ENCODE assay signal across 1 cellular context in the genomic region with DNA sequence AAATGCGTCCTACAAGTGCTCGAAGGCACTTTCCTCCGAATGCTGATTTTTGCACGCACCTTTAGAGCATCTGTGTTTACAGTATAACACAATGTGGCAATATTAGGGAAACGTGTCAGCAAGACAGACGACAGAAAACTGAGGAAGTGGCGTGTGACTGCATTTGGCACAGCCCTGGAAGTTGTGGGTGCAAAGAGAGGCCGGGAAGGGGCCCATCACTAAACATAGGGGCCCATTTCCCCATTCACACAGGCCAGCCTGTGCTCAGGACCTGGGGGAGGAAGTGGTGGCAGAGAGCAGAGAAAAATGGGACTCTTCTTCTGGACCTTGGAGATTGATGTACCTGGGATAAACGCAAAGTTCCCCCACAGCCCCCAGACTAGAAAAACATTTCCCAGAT.
TF ChIP-seq lines count a peak whose summit lies in the region.

No MANE protein-coding gene starts in this region.

TF ChIP-seq in GM23338, 12 proteins besides CTCF, POLR2A, EP300 and RAD21 (continued from another document):
- TF ChIP-seq ZNF331 (CRISPR knock-in tag; IDR thresholded peaks at IDR 0.05; ENCODE audit: low read depth) (no peak), REST (IDR thresholded peaks at IDR 0.05; ENCODE audit: unreplicated experiment) (no peak), JUNB (IDR thresholded peaks at IDR 0.05; ENCODE audit: unreplicated experiment) (no peak), CREB1 (CRISPR knock-in tag; IDR thresholded peaks at IDR 0.05; ENCODE audit: low read depth) (no peak), NANOG (IDR thresholded peaks at IDR 0.05; ENCODE audit: borderline replicate concordance) (no peak)
- TF ChIP-seq, protein P1, sequence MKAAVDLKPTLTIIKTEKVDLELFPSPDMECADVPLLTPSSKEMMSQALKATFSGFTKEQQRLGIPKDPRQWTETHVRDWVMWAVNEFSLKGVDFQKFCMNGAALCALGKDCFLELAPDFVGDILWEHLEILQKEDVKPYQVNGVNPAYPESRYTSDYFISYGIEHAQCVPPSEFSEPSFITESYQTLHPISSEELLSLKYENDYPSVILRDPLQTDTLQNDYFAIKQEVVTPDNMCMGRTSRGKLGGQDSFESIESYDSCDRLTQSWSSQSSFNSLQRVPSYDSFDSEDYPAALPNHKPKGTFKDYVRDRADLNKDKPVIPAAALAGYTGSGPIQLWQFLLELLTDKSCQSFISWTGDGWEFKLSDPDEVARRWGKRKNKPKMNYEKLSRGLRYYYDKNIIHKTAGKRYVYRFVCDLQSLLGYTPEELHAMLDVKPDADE (IDR thresholded peaks at IDR 0.05), result no peak
- TF ChIP-seq, protein P2, sequence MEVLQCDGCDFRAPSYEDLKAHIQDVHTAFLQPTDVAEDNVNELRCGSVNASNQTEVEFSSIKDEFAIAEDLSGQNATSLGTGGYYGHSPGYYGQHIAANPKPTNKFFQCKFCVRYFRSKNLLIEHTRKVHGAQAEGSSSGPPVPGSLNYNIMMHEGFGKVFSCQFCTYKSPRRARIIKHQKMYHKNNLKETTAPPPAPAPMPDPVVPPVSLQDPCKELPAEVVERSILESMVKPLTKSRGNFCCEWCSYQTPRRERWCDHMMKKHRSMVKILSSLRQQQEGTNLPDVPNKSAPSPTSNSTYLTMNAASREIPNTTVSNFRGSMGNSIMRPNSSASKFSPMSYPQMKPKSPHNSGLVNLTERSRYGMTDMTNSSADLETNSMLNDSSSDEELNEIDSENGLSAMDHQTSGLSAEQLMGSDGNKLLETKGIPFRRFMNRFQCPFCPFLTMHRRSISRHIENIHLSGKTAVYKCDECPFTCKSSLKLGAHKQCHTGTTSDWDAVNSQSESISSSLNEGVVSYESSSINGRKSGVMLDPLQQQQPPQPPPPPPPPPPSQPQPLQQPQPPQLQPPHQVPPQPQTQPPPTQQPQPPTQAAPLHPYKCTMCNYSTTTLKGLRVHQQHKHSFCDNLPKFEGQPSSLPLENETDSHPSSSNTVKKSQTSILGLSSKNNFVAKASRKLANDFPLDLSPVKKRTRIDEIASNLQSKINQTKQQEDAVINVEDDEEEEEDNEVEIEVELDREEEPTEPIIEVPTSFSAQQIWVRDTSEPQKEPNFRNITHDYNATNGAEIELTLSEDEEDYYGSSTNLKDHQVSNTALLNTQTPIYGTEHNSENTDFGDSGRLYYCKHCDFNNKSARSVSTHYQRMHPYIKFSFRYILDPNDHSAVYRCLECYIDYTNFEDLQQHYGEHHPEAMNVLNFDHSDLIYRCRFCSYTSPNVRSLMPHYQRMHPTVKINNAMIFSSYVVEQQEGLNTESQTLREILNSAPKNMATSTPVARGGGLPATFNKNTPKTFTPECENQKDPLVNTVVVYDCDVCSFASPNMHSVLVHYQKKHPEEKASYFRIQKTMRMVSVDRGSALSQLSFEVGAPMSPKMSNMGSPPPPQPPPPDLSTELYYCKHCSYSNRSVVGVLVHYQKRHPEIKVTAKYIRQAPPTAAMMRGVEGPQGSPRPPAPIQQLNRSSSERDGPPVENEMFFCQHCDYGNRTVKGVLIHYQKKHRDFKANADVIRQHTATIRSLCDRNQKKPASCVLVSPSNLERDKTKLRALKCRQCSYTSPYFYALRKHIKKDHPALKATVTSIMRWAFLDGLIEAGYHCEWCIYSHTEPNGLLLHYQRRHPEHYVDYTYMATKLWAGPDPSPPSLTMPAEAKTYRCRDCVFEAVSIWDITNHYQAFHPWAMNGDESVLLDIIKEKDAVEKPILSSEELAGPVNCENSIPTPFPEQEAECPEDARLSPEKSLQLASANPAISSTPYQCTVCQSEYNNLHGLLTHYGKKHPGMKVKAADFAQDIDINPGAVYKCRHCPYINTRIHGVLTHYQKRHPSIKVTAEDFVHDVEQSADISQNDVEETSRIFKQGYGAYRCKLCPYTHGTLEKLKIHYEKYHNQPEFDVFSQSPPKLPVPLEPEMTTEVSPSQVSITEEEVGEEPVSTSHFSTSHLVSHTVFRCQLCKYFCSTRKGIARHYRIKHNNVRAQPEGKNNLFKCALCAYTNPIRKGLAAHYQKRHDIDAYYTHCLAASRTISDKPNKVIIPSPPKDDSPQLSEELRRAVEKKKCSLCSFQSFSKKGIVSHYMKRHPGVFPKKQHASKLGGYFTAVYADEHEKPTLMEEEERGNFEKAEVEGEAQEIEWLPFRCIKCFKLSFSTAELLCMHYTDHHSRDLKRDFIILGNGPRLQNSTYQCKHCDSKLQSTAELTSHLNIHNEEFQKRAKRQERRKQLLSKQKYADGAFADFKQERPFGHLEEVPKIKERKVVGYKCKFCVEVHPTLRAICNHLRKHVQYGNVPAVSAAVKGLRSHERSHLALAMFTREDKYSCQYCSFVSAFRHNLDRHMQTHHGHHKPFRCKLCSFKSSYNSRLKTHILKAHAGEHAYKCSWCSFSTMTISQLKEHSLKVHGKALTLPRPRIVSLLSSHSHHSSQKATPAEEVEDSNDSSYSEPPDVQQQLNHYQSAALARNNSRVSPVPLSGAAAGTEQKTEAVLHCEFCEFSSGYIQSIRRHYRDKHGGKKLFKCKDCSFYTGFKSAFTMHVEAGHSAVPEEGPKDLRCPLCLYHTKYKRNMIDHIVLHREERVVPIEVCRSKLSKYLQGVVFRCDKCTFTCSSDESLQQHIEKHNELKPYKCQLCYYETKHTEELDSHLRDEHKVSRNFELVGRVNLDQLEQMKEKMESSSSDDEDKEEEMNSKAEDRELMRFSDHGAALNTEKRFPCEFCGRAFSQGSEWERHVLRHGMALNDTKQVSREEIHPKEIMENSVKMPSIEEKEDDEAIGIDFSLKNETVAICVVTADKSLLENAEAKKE (CRISPR knock-in tag; IDR thresholded peaks at IDR 0.05), result no peak
